10 cellular contexts compared by ENCODE assay signal in the genomic region with DNA sequence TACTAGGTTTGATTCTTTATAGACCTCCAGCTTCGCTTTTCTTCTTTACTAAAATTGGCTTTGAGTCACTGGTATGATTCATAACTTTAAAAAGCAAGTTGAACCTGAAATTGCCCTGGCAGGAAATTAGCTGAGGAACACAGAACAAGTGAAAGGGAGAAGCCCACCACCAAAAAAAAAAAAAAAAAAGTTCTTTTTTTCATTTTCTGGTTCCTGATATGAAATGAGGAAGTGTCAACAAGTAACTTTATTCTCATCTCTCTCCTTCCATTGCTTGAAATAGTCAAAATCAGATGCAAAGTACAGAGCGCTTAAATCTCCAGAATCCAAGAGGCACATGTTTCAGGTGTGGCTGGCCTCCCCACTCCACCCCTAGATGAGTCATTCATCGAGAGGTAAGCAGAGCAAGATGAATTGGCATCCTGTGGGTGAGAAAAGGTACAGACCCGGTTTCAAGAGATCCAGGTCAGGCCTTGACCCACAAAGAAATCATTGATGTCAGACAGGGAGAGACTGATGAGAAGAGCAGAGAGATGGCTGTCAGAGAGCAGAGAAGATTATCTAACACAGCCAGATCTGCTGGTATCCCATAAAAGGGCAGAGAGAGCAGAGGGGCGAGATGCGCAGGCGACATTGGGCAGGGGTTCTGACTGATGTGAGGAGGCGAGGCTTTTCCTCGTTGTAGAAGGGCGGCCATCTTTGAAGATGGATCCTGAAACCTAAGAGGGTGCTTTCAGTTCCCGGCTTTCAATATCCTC. TPM values are rescaled to one million over a fixed set of nuclear protein-coding genes. Genes with fewer than 3 reads are reported as not detected.
DNase-seq lines count a peak whose midpoint lies in the region; ATAC-seq and TF ChIP-seq lines count a peak whose summit lies in the region.
"Had no signal": no experiment of that assay in that cellular context is flagged by ENCODE, and none has a peak within 500 bp of the region (broad histone marks: within the 10 kb centered on the region; RNA-seq: fewer than 3 reads in every experiment).

No MANE protein-coding gene starts in this region.

- peak; percentile 57 for DNase-seq in GM12865 (ENCODE audit: low read depth)
- peak; percentile 11 for DNase-seq in KG1 (lab: John Stamatoyannopoulos, UW)
- peak in 2 of 3 experiments; percentile 1 to 2 for DNase-seq in effector memory CD8-positive, alpha-beta T cell
- DNase-seq in effector CD8-positive, alpha-beta T cell (lab: John Stamatoyannopoulos, UW), result no peak
- no peak for DNase-seq in NCI-H2171 (lab: John Stamatoyannopoulos, UW)
- DNase-seq in CD4-positive, alpha-beta memory T cell, result no peak
- DNase-seq: mesenchymal stem cell, NCI-H2171 treated with DMSO at 0.1 percent for 48 hours had no signal

- no peaks in the 10 kb centered on the region for H3K9me3 Mint-ChIP-seq in effector memory CD8-positive, alpha-beta T cell
- H3K9me3 Mint-ChIP-seq in CD4-positive, alpha-beta memory T cell, result peaks cover 0 to 3% (median 0%) of the 10 kb centered on the region in 8 donors

- H3K27ac ChIP-seq in CD4-positive, alpha-beta memory T cell (ENCODE audit: low read depth, low read length), result no peak overlapping the region

- CTCF ChIA-PET in CD4-positive, alpha-beta memory T cell (lab: Charles Lee; ENCODE audit: partially characterized antibody), result interaction anchor here (0.6 kb wide), 1 partner anchor 261 kb away, joined by 7 read pairs; no protein-coding TSS in a partner anchor

- peaks cover 0 to 7% of the 10 kb centered on the region in 2 donors for H3K4me1 Mint-ChIP-seq in effector memory CD8-positive, alpha-beta T cell (ENCODE audit: low read depth in 2 of 2)
- peaks cover 0 to 3% (median 0%) of the 10 kb centered on the region in 4 donors for H3K4me1 Mint-ChIP-seq in CD4-positive, alpha-beta memory T cell

- TF ChIP-seq CTCF in GM12865 (IDR thresholded peaks at IDR 0.05; ENCODE audit: insufficient read depth, low read depth, low read length, missing control alignments), result no peak

- H3K4me3 ChIP-seq in GM12865 (ENCODE audit: low read depth, low read length), result no peak overlapping the region
- no peak overlapping the region for H3K4me3 ChIP-seq in CD4-positive, alpha-beta memory T cell (ENCODE audit: low read length in 2 of 2)

- no peaks in the 10 kb centered on the region for H3K36me3 Mint-ChIP-seq in effector memory CD8-positive, alpha-beta T cell (ENCODE audit: insufficient read depth)
- no peaks in the 10 kb centered on the region for H3K36me3 Mint-ChIP-seq in CD4-positive, alpha-beta memory T cell

- H3K27me3 ChIP-seq in CD4-positive, alpha-beta memory T cell (ENCODE audit: insufficient read depth, low read length), result no peaks in the 10 kb centered on the region

- no peaks in the 10 kb centered on the region for H3K4me1 ChIP-seq in CD4-positive, alpha-beta memory T cell (ENCODE audit: insufficient read depth, low read length)

- peak; percentile 84 for ATAC-seq in GM19452 (IDR thresholded peaks at IDR 0.05; ENCODE audit: unreplicated experiment)
- ATAC-seq in effector memory CD8-positive, alpha-beta T cell (replicated peaks), result peak; percentile 83
- no peak for ATAC-seq in HG02678 (IDR thresholded peaks at IDR 0.05; ENCODE audit: unreplicated experiment)

- H3K27me3 Mint-ChIP-seq in effector memory CD8-positive, alpha-beta T cell, result no peaks in the 10 kb centered on the region
- peaks cover 0 to 3% of the 10 kb centered on the region in 2 donors for H3K27me3 Mint-ChIP-seq in CD4-positive, alpha-beta memory T cell

- no peak overlapping the region for H3K4me3 Mint-ChIP-seq in effector memory CD8-positive, alpha-beta T cell
- no peak overlapping the region for H3K4me3 Mint-ChIP-seq in CD4-positive, alpha-beta memory T cell

- no peaks in the 10 kb centered on the region for H3K9me3 ChIP-seq in CD4-positive, alpha-beta memory T cell (ENCODE audit: control insufficient read depth in 1 of 2, low read length in 2 of 2)

- POLR2A ChIA-PET in CD4-positive, alpha-beta memory T cell (lab: Charles Lee; ENCODE audit: partially characterized antibody), result no interaction called here

- intact Hi-C loops in CD4-positive, alpha-beta memory T cell (cut with micrococcal nuclease), result no loop called here

- no peak overlapping the region for H3K27ac Mint-ChIP-seq in effector memory CD8-positive, alpha-beta T cell
- H3K27ac Mint-ChIP-seq in CD4-positive, alpha-beta memory T cell, result no peak overlapping the region

- H3K36me3 ChIP-seq in CD4-positive, alpha-beta memory T cell (ENCODE audit: insufficient read depth, low read length), result no peaks in the 10 kb centered on the region

RNA-seq across cellular contexts. Expression of gene MBOAT1, which starts 54.8 kb away (rescaled TPM):
- 10 to 100 TPM; 21.3 to 24.6 TPM for total RNA-seq in CD4-positive, alpha-beta memory T cell
- polyA plus RNA-seq in CD4-positive, alpha-beta memory T cell, result 1 to 10 TPM in 1 of 2 donors, under 1 TPM in 1; 0.49 to 3.8 TPM

Comparison
In these comparisons a context has a peak if more than half of its experiments do, and no peak if none do; other contexts are left out.
1. DNase-seq: peak in GM12865 (single experiment), KG1 (single experiment) and effector memory CD8-positive, alpha-beta T cell (2 of 3); none in effector CD8-positive, alpha-beta T cell (single experiment), NCI-H2171 (single experiment) and CD4-positive, alpha-beta memory T cell (0 of 5).